19 cellular contexts compared by ENCODE assay signal in genomic region chr6:168499045-168499650, GRCh38. TPM values are rescaled to one million over a fixed set of nuclear protein-coding genes. Genes with fewer than 3 reads are reported as not detected.
"Had no signal": no experiment of that assay in that cellular context is flagged by ENCODE, and none has a peak within 500 bp of the region (broad histone marks: within the 10 kb centered on the region; RNA-seq: fewer than 3 reads in every experiment).

No MANE protein-coding gene starts in this region.

- H3K9me3 ChIP-seq: colonic mucosa, ovary, right atrium auricular region, sigmoid colon, stomach, thoracic aorta, transverse colon had no signal

- H3K36me3 ChIP-seq: colonic mucosa, neural progenitor cell, ovary, right atrium auricular region, sigmoid colon, stomach, thoracic aorta, transverse colon had no signal

- H3K4me1 ChIP-seq: colonic mucosa, foreskin keratinocyte, neural progenitor cell, right atrium auricular region, transverse colon had no signal

- ATAC-seq: foreskin keratinocyte; left cardiac atrium; natural killer cell treated with Interleukin-12 subunit alpha and Interleukin-12 subunit beta and Interleukin-15 and Interleukin-18, amount 100 ng/mL, for 72 hours had no signal

- H3K4me3 ChIP-seq: colonic mucosa, neural progenitor cell, ovary, right atrium auricular region, sigmoid colon, skin epidermis, stomach, thoracic aorta, transverse colon had no signal

- H3K27me3 ChIP-seq: colonic mucosa, foreskin keratinocyte, neural progenitor cell, ovary, right atrium auricular region, sigmoid colon, stomach, transverse colon had no signal

- H3K27ac ChIP-seq: colonic mucosa, foreskin keratinocyte, neural progenitor cell, ovary, right atrium auricular region, sigmoid colon, skin epidermis, stomach, thoracic aorta, transverse colon had no signal

- DNase-seq: colonic mucosa; dermis blood vessel endothelial cell; foreskin keratinocyte; kidney; left cardiac atrium; mammary epithelial cell; nucleus accumbens; ovary; sigmoid colon; stimulated activated CD4-positive, alpha-beta T cell treated with anti-CD3 and anti-CD28 coated beads, Interleukin-12 subunit alpha, Interleukin-12 subunit beta, amount 100 ng/mL, for 4 hours; stimulated activated naive CD4-positive, alpha-beta T cell; stomach; substantia nigra; transverse colon had no signal

RNA-seq across cellular contexts. Expression of gene SMOC2, which starts 58.2 kb away (rescaled TPM):
- total RNA-seq: dermis blood vessel endothelial cell; mammary epithelial cell; natural killer cell treated with Interleukin-12 subunit alpha and Interleukin-12 subunit beta and Interleukin-15 and Interleukin-18, amount 100 ng/mL, for 72 hours had no signal
